ENCODE assay signal across 19 cellular contexts in genomic region chr15:63022663-63023062, GRCh38. TPM values are rescaled to one million over a fixed set of nuclear protein-coding genes. Genes with fewer than 3 reads are reported as not detected.
DNase-seq lines count a peak whose midpoint lies in the region; ATAC-seq and TF ChIP-seq lines count a peak whose summit lies in the region.
"Had no signal": no experiment of that assay in that cellular context is flagged by ENCODE, and none has a peak within 500 bp of the region (broad histone marks: within the 10 kb centered on the region; RNA-seq: fewer than 3 reads in every experiment).

No MANE protein-coding gene starts in this region.

- no peak overlapping the region for H3K4ac ChIP-seq in trophoblast cell (ENCODE audit: low read depth, low read length)

- H4K91ac ChIP-seq in trophoblast cell (ENCODE audit: low read depth, low read length) = no peak overlapping the region

- H4K8ac ChIP-seq in trophoblast cell (ENCODE audit: low read depth, low read length) = no peak overlapping the region

- H2BK12ac ChIP-seq in trophoblast cell (ENCODE audit: low read length) = peak overlapping the region; percentile 54

- no peaks in the 10 kb centered on the region for H3K27me3 ChIP-seq in SJSA1 (replicated peaks)
- H3K27me3 ChIP-seq in trophoblast cell (ENCODE audit: insufficient read depth, low read length) = no peaks in the 10 kb centered on the region

- no peak overlapping the region for H2AK5ac ChIP-seq in trophoblast cell (ENCODE audit: low read length)

- H3K4me1 ChIP-seq in SJSA1 (replicated peaks) = peaks cover 43% of the 10 kb centered on the region
- H3K4me1 ChIP-seq in trophoblast cell (ENCODE audit: control insufficient read depth in 1 of 2, insufficient read depth in 2 of 2, low read length in 2 of 2) = peaks cover 23 to 35% of the 10 kb centered on the region in 2 experiments

- H2BK120ac ChIP-seq in trophoblast cell (ENCODE audit: insufficient read depth, low read length, poor library complexity) = no peak overlapping the region

- H3K36me3 Mint-ChIP-seq in chondrocyte (ENCODE audit: low read depth) = no peaks in the 10 kb centered on the region

- peaks cover 47% of the 10 kb centered on the region for H3K79me1 ChIP-seq in trophoblast cell (ENCODE audit: low read length)

- H3K36me3 ChIP-seq in SJSA1 (no peaks in the 10 kb centered on the region), trophoblast cell (ENCODE audit: control insufficient read depth in 1 of 2, insufficient read depth in 2 of 2, low read length in 2 of 2) (no peaks in the 10 kb centered on the region)

- H3K9ac ChIP-seq in trophoblast cell (ENCODE audit: low read length) = no peak overlapping the region

- H3K9me3 ChIP-seq in SJSA1 (replicated peaks) = no peaks in the 10 kb centered on the region
- no peaks in the 10 kb centered on the region for H3K9me3 ChIP-seq in trophoblast cell (ENCODE audit: insufficient read depth, low read depth, low read length)

- H3K4me3 Mint-ChIP-seq in chondrocyte (ENCODE audit: unreplicated experiment) = no peak overlapping the region
- H3K4me3 Mint-ChIP-seq: CD14-positive monocyte, GM23338 had no signal

- H3K4me3 ChIP-seq in SJSA1 (no peak overlapping the region), trophoblast cell (ENCODE audit: low read depth, low read length) (no peak overlapping the region)
- H3K4me3 ChIP-seq: GM23338, SK-N-MC had no signal

- peaks cover 60% of the 10 kb centered on the region for H3K4me1 Mint-ChIP-seq in chondrocyte (ENCODE audit: low read depth)
- H3K4me1 Mint-ChIP-seq: CD14-positive monocyte had no signal

- H3K9me3 Mint-ChIP-seq in chondrocyte (ENCODE audit: low read depth) = peaks cover 4% of the 10 kb centered on the region
- H3K9me3 Mint-ChIP-seq: GM23338 had no signal

- H2AFZ ChIP-seq in trophoblast cell (ENCODE audit: insufficient read depth, low read length, poor library complexity) = no peak overlapping the region
- H2AFZ ChIP-seq: GM23338 had no signal

- no peak overlapping the region for H3K18ac ChIP-seq in trophoblast cell (ENCODE audit: low read length)

- ATAC-seq in left lobe of liver (no peak), HG03378 (IDR thresholded peaks at IDR 0.05; ENCODE audit: unreplicated experiment) (no peak)
- ATAC-seq: GM23338 had no signal

- H3K4me2 ChIP-seq in trophoblast cell (ENCODE audit: low read length) = no peak overlapping the region
- H3K4me2 ChIP-seq: GM23338 had no signal

- H2BK5ac ChIP-seq in trophoblast cell (ENCODE audit: low read depth, low read length, poor library complexity) = no peak overlapping the region

- peaks cover 10% of the 10 kb centered on the region for H3K79me2 ChIP-seq in trophoblast cell (ENCODE audit: control insufficient read depth, insufficient read depth, low read length, poor library complexity)

- H3K27ac ChIP-seq in SJSA1 (peak overlapping the region; percentile 84), trophoblast cell (ENCODE audit: low read depth, low read length) (peak overlapping the region; percentile 87)
- H3K27ac ChIP-seq: SK-N-MC had no signal

- H4K12ac ChIP-seq in trophoblast cell (ENCODE audit: low read depth, low read length) = no peak overlapping the region

- no peaks in the 10 kb centered on the region for H3K27me3 Mint-ChIP-seq in chondrocyte (ENCODE audit: low read depth)

- H3K14ac ChIP-seq in trophoblast cell (ENCODE audit: low read length) = no peak overlapping the region

- DNase-seq in ELR (ENCODE audit: low read depth) (peak; percentile 39), SJSA1 (ENCODE audit: low read depth in 1 of 2, low spot score in 2 of 2) (no peak), chondrocyte (ENCODE audit: low spot score) (no peak), trophoblast cell (peak in 1 of 2 donors; percentile 17), left lobe of liver (ENCODE audit: low spot score) (no peak), 8988T (no peak), cerebellar cortex (ENCODE audit: low spot score) (no peak)
- DNase-seq: DMS79, KG1, NCI-H1417 treated with DMSO at 0.1 percent for 48 hours, NCI-H187 treated with DMSO at 0.1 percent for 48 hours, NCI-H2227 treated with DMSO at 0.1 percent for 48 hours, NCI-H510A treated with DMSO at 0.1 percent for 48 hours, NCI-H774, Right ventricle myocardium superior had no signal

- peak overlapping the region; percentile 95 for H3K27ac Mint-ChIP-seq in chondrocyte (ENCODE audit: unreplicated experiment)
- H3K27ac Mint-ChIP-seq: CD14-positive monocyte, GM23338 had no signal

- TF ChIP-seq CTCF in chondrocyte (IDR thresholded peaks at IDR 0.05) = no peak

- H3K23ac ChIP-seq in trophoblast cell (ENCODE audit: low read length) = no peak overlapping the region

RNA-seq across cellular contexts. Expression of gene TPM1, which starts 19.9 kb away (rescaled TPM):
- total RNA-seq in SJSA1 (2014; rRNA removed; shearing (Covaris generic)) = 1,245 and 1,667 TPM in 2 replicates
- total RNA-seq in chondrocyte (2,291 to 2,367 TPM (median 2,332 TPM) in 3 replicates), left lobe of liver (52.6 TPM)
- 3,520 and 3,660 TPM in 2 replicates for polyA plus RNA-seq in trophoblast cell (2013)

Comparison
In these comparisons a context has a peak if more than half of its experiments do, and no peak if none do; other contexts are left out.
1. RNA of gene TPM1, which starts 19.9 kb away (total RNA-seq): 2,291 to 2,367 TPM in chondrocyte and 1,245 to 1,667 TPM in SJSA1; 52.6 TPM in left lobe of liver (single experiment); every median in the first group is over 10 times any median in the second.